8 cellular contexts compared by ENCODE assay signal in genomic region chr19:47609885-47610545, GRCh38. TPM values are rescaled to one million over a fixed set of nuclear protein-coding genes. Genes with fewer than 3 reads are reported as not detected.
A peak's percentile ranks its signal among the peaks of the same experiment; 100 is the strongest.
DNase-seq lines count a peak whose midpoint lies in the region; ATAC-seq and TF ChIP-seq lines count a peak whose summit lies in the region.

No MANE protein-coding gene starts in this region.

- TF ChIP-seq CTCF in PC-9 (conservative IDR thresholded peaks at IDR 0.05): no peak
- no peak for TF ChIP-seq CTCF in glutamatergic neuron (IDR thresholded peaks at IDR 0.05; ENCODE audit: partially characterized antibody, unreplicated experiment)
- no peak for TF ChIP-seq CTCF in osteoblast (IDR thresholded peaks at IDR 0.05; ENCODE audit: extremely low read depth, low read depth, low read length)

- H2AFZ ChIP-seq in PC-9 (peak overlapping the region; percentile 67), osteoblast (ENCODE audit: low read length) (no peak overlapping the region)

- peaks cover 2% of the 10 kb centered on the region for H3K27me3 Mint-ChIP-seq in glutamatergic neuron (ENCODE audit: unreplicated experiment)

- no peaks in the 10 kb centered on the region for H3K36me3 Mint-ChIP-seq in glutamatergic neuron (ENCODE audit: unreplicated experiment)

- H3K79me2 ChIP-seq in PC-9 (ENCODE audit: low read depth): peaks cover 76% of the 10 kb centered on the region
- H3K79me2 ChIP-seq in osteoblast (ENCODE audit: insufficient read depth, low read length): peaks cover 70% of the 10 kb centered on the region

- H3K4me3 Mint-ChIP-seq in glutamatergic neuron (ENCODE audit: unreplicated experiment): peak overlapping the region; percentile 89

- CTCF ChIA-PET in PC-9 (lab: Charles Lee): interaction anchor here (0.6 kb wide), 2 partner anchors 97 to 456 kb away, joined by 3 read pairs; no protein-coding TSS in a partner anchor

- peak overlapping the region; percentile 73 for H3K27ac ChIP-seq in PC-9
- H3K27ac ChIP-seq in osteoblast (ENCODE audit: low read depth, low read length): peak overlapping the region; percentile 69
- peak overlapping the region; percentile 90 for H3K27ac ChIP-seq in urinary bladder (ENCODE audit: low read depth)

- WGBS in urinary bladder: under 1% methylated on average over 49 of the region's 49 CpGs

- H3K27ac Mint-ChIP-seq in glutamatergic neuron (ENCODE audit: unreplicated experiment): peak overlapping the region; percentile 92

- DNase-seq in DMS153 treated with DMSO at 0.1 percent for 48 hours (lab: John Stamatoyannopoulos, UW; ENCODE audit: unreplicated experiment) (peak; percentile 15), DMS153 (lab: John Stamatoyannopoulos, UW) (no peak), PC-9 (peak in 1 of 2 experiments; percentile 41), glutamatergic neuron (peak; percentile 74), osteoblast (ENCODE audit: insufficient read length, low spot score, missing footprints) (peak; percentile 94)
- DNase-seq in activated naive CD4-positive, alpha-beta T cell treated with anti-CD3 and anti-CD28 coated beads, Interleukin-2, amount 50 U/mL, for 16 hours: peak; percentile 44

- H3K27me3 ChIP-seq in PC-9 (ENCODE audit: insufficient read depth, low read depth): no peaks in the 10 kb centered on the region
- H3K27me3 ChIP-seq in osteoblast (ENCODE audit: insufficient read depth, low read length): no peaks in the 10 kb centered on the region

- H3K4me1 ChIP-seq in PC-9 (replicated peaks; ENCODE audit: insufficient read depth): peaks cover 11% of the 10 kb centered on the region; the same call in 1 of the 2 replicates
- peaks cover 19% of the 10 kb centered on the region for H3K4me1 ChIP-seq in osteoblast (ENCODE audit: insufficient read depth, low read length)
- peaks cover 2% of the 10 kb centered on the region for H3K4me1 ChIP-seq in urinary bladder (ENCODE audit: insufficient read depth)

- H3K9me3 Mint-ChIP-seq in glutamatergic neuron (ENCODE audit: unreplicated experiment): peaks cover 6% of the 10 kb centered on the region

- H3K4me3 ChIP-seq in PC-9: peak overlapping the region; percentile 100
- H3K4me3 ChIP-seq in osteoblast (ENCODE audit: insufficient read depth, low read length): peak overlapping the region; percentile 99
- peak overlapping the region; percentile 98 for H3K4me3 ChIP-seq in urinary bladder (ENCODE audit: low read depth, low read length)

- intact Hi-C loops in PC-9 (cut with micrococcal nuclease; ENCODE audit: unreplicated experiment): loop anchor here (2.0 to 10.0 kb wide), 2 partner anchors 173 to 335 kb away; partner anchors contain the start of gene INAFM1

- no peaks in the 10 kb centered on the region for H3K9me2 ChIP-seq in PC-9 (ENCODE audit: insufficient read depth)

- H4K20me1 ChIP-seq in PC-9 (ENCODE audit: insufficient read depth): peaks cover 31% of the 10 kb centered on the region
- H4K20me1 ChIP-seq in osteoblast (ENCODE audit: insufficient read depth, low read length): peaks cover 42% of the 10 kb centered on the region

- BruUV-seq in PC-9 (replicated peaks; lab: Mats Ljungman, UMichigan): no TSS peak

- no peak for ATAC-seq in GM21515 (IDR thresholded peaks at IDR 0.05; ENCODE audit: unreplicated experiment)

- H3K4me2 ChIP-seq in PC-9: peak overlapping the region; percentile 85
- H3K4me2 ChIP-seq in osteoblast (ENCODE audit: insufficient read depth, low read length): peak overlapping the region; percentile 79

- peaks cover 26% of the 10 kb centered on the region for H3K4me1 Mint-ChIP-seq in glutamatergic neuron (ENCODE audit: low read depth, unreplicated experiment)

- no peaks in the 10 kb centered on the region for H3K9me3 ChIP-seq in PC-9 (ENCODE audit: insufficient read depth, low read depth)
- no peaks in the 10 kb centered on the region for H3K9me3 ChIP-seq in osteoblast (ENCODE audit: low read depth, low read length)

- POLR2A ChIA-PET in PC-9 (lab: Charles Lee; ENCODE audit: unreplicated experiment): interaction anchor here (0.6 kb wide), 1 partner anchor 38 kb away, joined by 3 read pairs; no protein-coding TSS in a partner anchor

- H3F3A ChIP-seq in PC-9 (ENCODE audit: insufficient read depth, low read depth): peaks cover 22% of the 10 kb centered on the region

- no peaks in the 10 kb centered on the region; the same call in 1 of the 2 replicates for H3K36me3 ChIP-seq in PC-9 (ENCODE audit: low read depth)
- H3K36me3 ChIP-seq in osteoblast (ENCODE audit: insufficient read depth, low read length): peaks cover 4% of the 10 kb centered on the region
- H3K36me3 ChIP-seq in urinary bladder (ENCODE audit: insufficient read depth): no peaks in the 10 kb centered on the region

RNA-seq across cellular contexts. Expression of gene BICRA, which starts 1.1 kb away (rescaled TPM):
- total RNA-seq in PC-9 (2021) (9.6 and 14.4 TPM in 2 replicates), glutamatergic neuron (ENCODE audit: unreplicated experiment) (55.5 TPM), osteoblast (3.8 and 4.7 TPM in 2 replicates), urinary bladder (5.9 TPM)
- 10.9 TPM for polyA plus RNA-seq in urinary bladder

RNA-seq across cellular contexts. Expression of gene ZNF541, which starts 37.1 kb away (rescaled TPM):
- not detected in 2 replicates for total RNA-seq in PC-9 (2021)
- total RNA-seq in glutamatergic neuron (ENCODE audit: unreplicated experiment): not detected
- under 0.01 TPM in 2 replicates for total RNA-seq in osteoblast
- total RNA-seq in urinary bladder: 0.16 TPM
- 0.25 TPM for polyA plus RNA-seq in urinary bladder
